ENCODE assay signal across 1 cellular context in the genomic region with DNA sequence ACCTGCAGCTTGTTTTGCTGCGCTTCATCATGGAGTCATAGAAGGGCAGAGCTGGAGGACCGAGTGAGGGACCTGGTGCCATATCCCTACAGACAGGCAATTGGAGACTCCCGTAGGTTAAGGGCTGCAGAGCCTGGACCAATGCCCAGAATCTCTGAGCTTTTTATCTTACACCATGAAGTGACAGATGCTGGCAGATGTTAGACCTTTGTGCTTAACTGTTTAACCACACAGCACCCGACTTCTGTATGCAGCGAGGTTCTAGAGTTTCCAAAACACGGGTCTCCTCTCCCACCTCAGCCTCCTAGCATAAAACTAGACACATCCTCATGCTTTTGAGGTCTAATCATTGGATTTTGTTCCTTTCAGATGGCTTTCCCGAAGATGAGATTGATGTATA.
TF ChIP-seq lines count a peak whose summit lies in the region.

No MANE protein-coding gene starts in this region.

TF ChIP-seq in SK-N-SH treated with all-trans-retinoic acid at 6 μM for 48 hours, 23 proteins besides CTCF, POLR2A, EP300 and RAD21 (continued from another document):
- TF ChIP-seq, protein P1, sequence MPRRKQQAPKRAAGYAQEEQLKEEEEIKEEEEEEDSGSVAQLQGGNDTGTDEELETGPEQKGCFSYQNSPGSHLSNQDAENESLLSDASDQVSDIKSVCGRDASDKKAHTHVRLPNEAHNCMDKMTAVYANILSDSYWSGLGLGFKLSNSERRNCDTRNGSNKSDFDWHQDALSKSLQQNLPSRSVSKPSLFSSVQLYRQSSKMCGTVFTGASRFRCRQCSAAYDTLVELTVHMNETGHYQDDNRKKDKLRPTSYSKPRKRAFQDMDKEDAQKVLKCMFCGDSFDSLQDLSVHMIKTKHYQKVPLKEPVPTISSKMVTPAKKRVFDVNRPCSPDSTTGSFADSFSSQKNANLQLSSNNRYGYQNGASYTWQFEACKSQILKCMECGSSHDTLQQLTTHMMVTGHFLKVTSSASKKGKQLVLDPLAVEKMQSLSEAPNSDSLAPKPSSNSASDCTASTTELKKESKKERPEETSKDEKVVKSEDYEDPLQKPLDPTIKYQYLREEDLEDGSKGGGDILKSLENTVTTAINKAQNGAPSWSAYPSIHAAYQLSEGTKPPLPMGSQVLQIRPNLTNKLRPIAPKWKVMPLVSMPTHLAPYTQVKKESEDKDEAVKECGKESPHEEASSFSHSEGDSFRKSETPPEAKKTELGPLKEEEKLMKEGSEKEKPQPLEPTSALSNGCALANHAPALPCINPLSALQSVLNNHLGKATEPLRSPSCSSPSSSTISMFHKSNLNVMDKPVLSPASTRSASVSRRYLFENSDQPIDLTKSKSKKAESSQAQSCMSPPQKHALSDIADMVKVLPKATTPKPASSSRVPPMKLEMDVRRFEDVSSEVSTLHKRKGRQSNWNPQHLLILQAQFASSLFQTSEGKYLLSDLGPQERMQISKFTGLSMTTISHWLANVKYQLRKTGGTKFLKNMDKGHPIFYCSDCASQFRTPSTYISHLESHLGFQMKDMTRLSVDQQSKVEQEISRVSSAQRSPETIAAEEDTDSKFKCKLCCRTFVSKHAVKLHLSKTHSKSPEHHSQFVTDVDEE (CRISPR knock-in tag; IDR thresholded peaks at IDR 0.05), result no peak
